In the genomic region with DNA sequence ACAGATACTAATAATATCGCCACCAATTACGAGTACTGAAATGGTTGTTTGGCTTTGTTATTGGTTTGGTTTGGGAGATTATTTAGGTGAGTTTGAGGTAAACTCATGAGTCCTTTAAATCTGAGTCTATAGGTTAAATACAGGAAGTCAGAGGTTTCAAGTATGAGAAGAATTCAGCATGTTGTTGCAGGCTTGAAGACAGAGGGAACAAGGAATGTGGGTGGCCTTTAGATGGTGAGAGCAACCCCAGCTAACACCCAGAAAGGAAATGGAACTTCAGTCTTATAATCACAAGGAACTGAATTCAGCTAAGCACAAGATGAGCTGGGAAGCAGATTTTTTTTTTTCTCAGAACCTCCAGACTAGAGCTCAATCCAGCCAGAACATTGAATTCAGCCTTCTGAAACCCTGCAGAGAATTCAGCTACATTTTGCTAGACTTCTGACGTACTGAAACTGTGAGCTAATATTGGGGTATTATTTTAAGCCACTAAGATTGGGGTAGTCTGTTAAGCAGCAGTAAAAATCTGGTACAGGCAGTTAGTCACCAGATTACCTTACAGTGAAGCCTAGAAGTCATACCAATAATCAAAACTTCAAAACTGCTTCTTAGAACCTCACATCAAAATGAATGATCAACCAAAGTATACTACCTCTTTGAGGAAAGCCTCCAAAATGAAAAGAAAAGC, we compare ENCODE assay signal across 32 cellular contexts.
DNase-seq lines count a peak whose midpoint lies in the region; FAIRE-seq and TF ChIP-seq lines count a peak whose summit lies in the region.
"Had no signal": no experiment of that assay in that cellular context is flagged by ENCODE, and none has a peak within 500 bp of the region (broad histone marks: within the 10 kb centered on the region; RNA-seq: fewer than 3 reads in every experiment).

No MANE protein-coding gene starts in this region.

- 78% methylated on average over 3 of the region's 3 CpGs for WGBS in mammary epithelial cell (ENCODE audit: low coverage, missing lambda C conversion rate)

- CTCF ChIA-PET in mammary epithelial cell (lab: Charles Lee; ENCODE audit: low non-redundant PET), result no interaction called here

- dilution Hi-C loops in mammary epithelial cell (cut with HindIII; ENCODE audit: low sequenced_read_pairs), result no loop called here

- H3K4me1 Mint-ChIP-seq in T-helper 2 cell treated with Interferon-gamma antibody and Interleukin-4, amounts not matched to agents 5 μg/mL and 100 μg/mL, for 36 hours (ENCODE audit: low read depth), result no peaks in the 10 kb centered on the region
- H3K4me1 Mint-ChIP-seq: activated CD4-positive, alpha-beta memory T cell treated with anti-CD3 and anti-CD28 coated beads, Interleukin-2, amount 10 ng/mL, durations not matched to agents 7 days and 5 days; CD8-positive, alpha-beta memory T cell; stimulated activated effector memory CD8-positive, alpha-beta T cell treated with anti-CD3 and anti-CD28 coated beads, Interleukin-12 subunit alpha, Interleukin-12 subunit beta, amount 100 ng/mL, for 72 hours had no signal

- intact Hi-C loops in mammary epithelial cell (cut with micrococcal nuclease), result no loop called here
- intact Hi-C loops in breast epithelium (cut with DNase I; ENCODE audit: low total_unique reads), result no loop called here
- intact Hi-C loops in vagina (cut with DNase I), result no loop called here

- no peaks in the 10 kb centered on the region for H3K36me3 ChIP-seq in mammary epithelial cell (ENCODE audit: insufficient read depth, low read length)
- H3K36me3 ChIP-seq in breast epithelium, result no peaks in the 10 kb centered on the region
- no peaks in the 10 kb centered on the region for H3K36me3 ChIP-seq in bronchial epithelial cell (ENCODE audit: control insufficient read depth, insufficient read depth, low read length)
- no peaks in the 10 kb centered on the region for H3K36me3 ChIP-seq in vagina
- H3K36me3 ChIP-seq: upper lobe of right lung had no signal

- peak overlapping the region; percentile 70 for H2AFZ ChIP-seq in mammary epithelial cell (ENCODE audit: low read depth, low read length)

- H3K27ac Mint-ChIP-seq in T-helper 2 cell treated with Interferon-gamma antibody and Interleukin-4, amounts not matched to agents 5 μg/mL and 100 μg/mL, for 36 hours, result no peak overlapping the region
- H3K27ac Mint-ChIP-seq: activated CD4-positive, alpha-beta memory T cell treated with anti-CD3 and anti-CD28 coated beads, Interleukin-2, amount 10 ng/mL, durations not matched to agents 7 days and 5 days; activated naive CD4-positive, alpha-beta T cell treated with anti-CD3 and anti-CD28 coated beads, Interleukin-2, amount 50 U/mL, for 72 hours; activated T-helper 2 cell treated with anti-CD3 and anti-CD28 coated beads, Interferon-gamma antibody, Interleukin-2, Interleukin-4, amounts not matched to agents 10 μg/mL and 5 μg/mL and 100 μg/mL, durations not matched to agents 14 hours and 24 hours and 36 hours; CD8-positive, alpha-beta memory T cell; stimulated activated effector memory CD8-positive, alpha-beta T cell treated with anti-CD3 and anti-CD28 coated beads, Interleukin-12 subunit alpha, Interleukin-12 subunit beta, amount 100 ng/mL, for 72 hours had no signal

- H3K27ac ChIP-seq in mammary epithelial cell (ENCODE audit: insufficient read depth, low read depth, low read length) (no peak overlapping the region), breast epithelium (no peak overlapping the region), vagina (no peak overlapping the region)
- H3K27ac ChIP-seq: upper lobe of right lung had no signal

- no peaks in the 10 kb centered on the region for H3K9me3 Mint-ChIP-seq in T-helper 2 cell treated with Interferon-gamma antibody and Interleukin-4, amounts not matched to agents 5 μg/mL and 100 μg/mL, for 36 hours
- H3K9me3 Mint-ChIP-seq: activated CD4-positive, alpha-beta memory T cell treated with anti-CD3 and anti-CD28 coated beads, Interleukin-2, amount 10 ng/mL, durations not matched to agents 7 days and 5 days; activated naive CD4-positive, alpha-beta T cell treated with anti-CD3 and anti-CD28 coated beads, Interleukin-2, amount 50 U/mL, for 72 hours; activated T-helper 2 cell treated with anti-CD3 and anti-CD28 coated beads, Interferon-gamma antibody, Interleukin-2, Interleukin-4, amounts not matched to agents 10 μg/mL and 5 μg/mL and 100 μg/mL, durations not matched to agents 14 hours and 24 hours and 36 hours; stimulated activated effector memory CD8-positive, alpha-beta T cell treated with anti-CD3 and anti-CD28 coated beads, Interleukin-12 subunit alpha, Interleukin-12 subunit beta, amount 100 ng/mL, for 72 hours had no signal

- no peak overlapping the region for H3K4me3 ChIP-seq in mammary epithelial cell (replicated peaks in 1 of 3; ENCODE audit: insufficient read depth in 1 of 3, low read depth in 2 of 3, low read length in 3 of 3)
- no peak overlapping the region for H3K4me3 ChIP-seq in breast epithelium
- H3K4me3 ChIP-seq in bronchial epithelial cell (ENCODE audit: low read depth, low read length), result no peak overlapping the region
- no peak overlapping the region for H3K4me3 ChIP-seq in vagina
- H3K4me3 ChIP-seq: upper lobe of right lung had no signal

- H3K27me3 ChIP-seq in mammary epithelial cell (ENCODE audit: insufficient read depth, low read length) (no peaks in the 10 kb centered on the region), breast epithelium (no peaks in the 10 kb centered on the region), bronchial epithelial cell (ENCODE audit: control insufficient read depth, insufficient read depth, low read length) (no peaks in the 10 kb centered on the region), vagina (no peaks in the 10 kb centered on the region)
- H3K27me3 ChIP-seq: upper lobe of right lung had no signal

- no peak for TF ChIP-seq POLR2A in breast epithelium (IDR thresholded peaks at IDR 0.05)
- no peak for TF ChIP-seq POLR2A in vagina (IDR thresholded peaks at IDR 0.05)

- TF ChIP-seq CTCF in mammary epithelial cell (conservative IDR thresholded peaks at IDR 0.05 in 1 of 2, IDR thresholded peaks at IDR 0.05 in 1 of 2; ENCODE audit: extremely low read depth in 1 of 2, insufficient read depth in 1 of 2, low read depth in 1 of 2, low read length in 2 of 2), result no peak
- no peak for TF ChIP-seq CTCF in breast epithelium (IDR thresholded peaks at IDR 0.05)
- no peak for TF ChIP-seq CTCF in bronchial epithelial cell (IDR thresholded peaks at IDR 0.05; ENCODE audit: insufficient read depth, low read length, severe bottlenecking)
- no peak for TF ChIP-seq CTCF in vagina (IDR thresholded peaks at IDR 0.05)

- FAIRE-seq in bronchial epithelial cell (lab: Jason Lieb, UNC), result peak; percentile 28
- FAIRE-seq: A204.1, GM18507, TTC549 had no signal

- H3K79me2 ChIP-seq in mammary epithelial cell (ENCODE audit: insufficient read depth, low read length), result no peaks in the 10 kb centered on the region

- in situ Hi-C loops in mammary epithelial cell (cut with MboI; ENCODE audit: low sequenced_read_pairs in 2 of 2), result no loop called here

- no peak overlapping the region for H3K9ac ChIP-seq in mammary epithelial cell (ENCODE audit: insufficient read depth, low read length)

- H3K9me3 ChIP-seq in mammary epithelial cell (replicated peaks; ENCODE audit: insufficient read depth, low read length) (no peaks in the 10 kb centered on the region), breast epithelium (no peaks in the 10 kb centered on the region), vagina (no peaks in the 10 kb centered on the region)
- H3K9me3 ChIP-seq: upper lobe of right lung had no signal

- H3K4me1 ChIP-seq in mammary epithelial cell (ENCODE audit: insufficient read depth, low read length), result peaks cover 10% of the 10 kb centered on the region
- no peaks in the 10 kb centered on the region for H3K4me1 ChIP-seq in breast epithelium
- no peaks in the 10 kb centered on the region for H3K4me1 ChIP-seq in vagina
- H3K4me1 ChIP-seq: upper lobe of right lung had no signal

- no peaks in the 10 kb centered on the region for H4K20me1 ChIP-seq in mammary epithelial cell (ENCODE audit: insufficient read depth, low read length)

- H3K4me2 ChIP-seq in mammary epithelial cell (ENCODE audit: insufficient read depth, low read depth, low read length), result peak overlapping the region; percentile 45

- H3K27me3 Mint-ChIP-seq in T-helper 2 cell treated with Interferon-gamma antibody and Interleukin-4, amounts not matched to agents 5 μg/mL and 100 μg/mL, for 36 hours (ENCODE audit: low read depth), result peaks cover 5% of the 10 kb centered on the region
- H3K27me3 Mint-ChIP-seq: activated CD4-positive, alpha-beta memory T cell treated with anti-CD3 and anti-CD28 coated beads, Interleukin-2, amount 10 ng/mL, durations not matched to agents 7 days and 5 days had no signal

- peak; percentile 42 for DNase-seq in mammary epithelial cell
- DNase-seq in breast epithelium (ENCODE audit: low spot score in 2 of 2), result no peak
- peak; percentile 80 for DNase-seq in bronchial epithelial cell (ENCODE audit: low read depth)
- DNase-seq in iPS-NIHi7 (ENCODE audit: extremely low spot score), result peak; percentile 16
- DNase-seq in kidney tubule cell (ENCODE audit: low spot score), result no peak
- no peak for DNase-seq in vagina (ENCODE audit: extremely low spot score in 2 of 2)
- no peak for DNase-seq in T-helper 2 cell treated with Interferon-gamma antibody and Interleukin-4, amounts not matched to agents 5 μg/mL and 100 μg/mL, for 36 hours (ENCODE audit: low spot score)
- DNase-seq in SW 1271 (lab: John Stamatoyannopoulos, UW), result no peak
- DNase-seq: activated CD4-positive, alpha-beta memory T cell treated with anti-CD3 and anti-CD28 coated beads, Interleukin-2, amount 10 ng/mL, durations not matched to agents 7 days and 5 days; activated CD4-positive, CD25-positive, alpha-beta regulatory T cell treated with anti-CD3 and anti-CD28 coated beads, Interleukin-2, amount 50 U/mL, for 72 hours; aorta; CD8-positive, alpha-beta memory T cell; cerebellar nuclear complex; DMS153; foreskin melanocyte; GF-D8; GOT3; hippocampal formation; Kasumi-1; NCI-H1105; NCI-H2029; NCI-H2227 treated with DMSO at 0.1 percent for 48 hours; nucleus accumbens; stimulated activated CD4-positive, alpha-beta T cell treated with anti-CD3 and anti-CD28 coated beads, Interleukin-2, amount 100 ng/mL, for 48 hours; substantia nigra; upper lobe of right lung had no signal

- H3K36me3 Mint-ChIP-seq in T-helper 2 cell treated with Interferon-gamma antibody and Interleukin-4, amounts not matched to agents 5 μg/mL and 100 μg/mL, for 36 hours (ENCODE audit: low read depth), result no peaks in the 10 kb centered on the region
- H3K36me3 Mint-ChIP-seq: activated naive CD4-positive, alpha-beta T cell treated with anti-CD3 and anti-CD28 coated beads, Interleukin-2, amount 50 U/mL, for 72 hours; CD8-positive, alpha-beta memory T cell; stimulated activated effector memory CD8-positive, alpha-beta T cell treated with anti-CD3 and anti-CD28 coated beads, Interleukin-12 subunit alpha, Interleukin-12 subunit beta, amount 100 ng/mL, for 72 hours had no signal

- H3K4me3 Mint-ChIP-seq in T-helper 2 cell treated with Interferon-gamma antibody and Interleukin-4, amounts not matched to agents 5 μg/mL and 100 μg/mL, for 36 hours, result no peak overlapping the region
- H3K4me3 Mint-ChIP-seq: activated CD4-positive, alpha-beta memory T cell treated with anti-CD3 and anti-CD28 coated beads, Interleukin-2, amount 10 ng/mL, durations not matched to agents 7 days and 5 days; CD8-positive, alpha-beta memory T cell; stimulated activated effector memory CD8-positive, alpha-beta T cell treated with anti-CD3 and anti-CD28 coated beads, Interleukin-12 subunit alpha, Interleukin-12 subunit beta, amount 100 ng/mL, for 72 hours had no signal

- BruUV-seq in mammary epithelial cell (replicated peaks; lab: Mats Ljungman, UMichigan), result TSS peak; percentile 42

Comparison
In these comparisons a context has a peak if more than half of its experiments do, and no peak if none do; other contexts are left out.
1. DNase-seq: peak in mammary epithelial cell (single experiment), bronchial epithelial cell (single experiment) and iPS-NIHi7 (single experiment); none in breast epithelium (0 of 2), kidney tubule cell (single experiment), vagina (0 of 2), T-helper 2 cell treated with Interferon-gamma antibody and Interleukin-4, amounts not matched to agents 5 μg/mL and 100 μg/mL, for 36 hours (single experiment) and SW 1271 (0 of 2).